In genomic region chr6:160069050-160069454, GRCh38 we compare ENCODE assay signal across 10 cellular contexts. TPM values are rescaled to one million over a fixed set of nuclear protein-coding genes. Genes with fewer than 3 reads are reported as not detected.
DNase-seq lines count a peak whose midpoint lies in the region; ATAC-seq and TF ChIP-seq lines count a peak whose summit lies in the region.
"Had no signal": no experiment of that assay in that cellular context is flagged by ENCODE, and none has a peak within 500 bp of the region (broad histone marks: within the 10 kb centered on the region; RNA-seq: fewer than 3 reads in every experiment).

No MANE protein-coding gene starts in this region.

- peak overlapping the region; percentile 48 for H3K4me2 ChIP-seq in DOHH2 (ENCODE audit: low read length)

- no peaks in the 10 kb centered on the region for H3K9me3 ChIP-seq in DOHH2 (ENCODE audit: control insufficient read depth, insufficient read depth, low read length)
- H3K9me3 ChIP-seq in ascending aorta: no peaks in the 10 kb centered on the region

- H3K36me3 ChIP-seq in DOHH2 (ENCODE audit: control insufficient read depth, low read length) (peaks cover 60% of the 10 kb centered on the region), ascending aorta (peaks cover 77 to 87% of the 10 kb centered on the region in 2 donors)

- H3F3A ChIP-seq in DOHH2 (ENCODE audit: control insufficient read depth, insufficient read depth): no peaks in the 10 kb centered on the region

- H3K4me1 ChIP-seq in DOHH2 (ENCODE audit: control insufficient read depth, low read length): peaks cover 15% of the 10 kb centered on the region
- no peaks in the 10 kb centered on the region for H3K4me1 ChIP-seq in ascending aorta

- H3K9me3 Mint-ChIP-seq in activated T-helper 17 cell treated with anti-CD3 and anti-CD28 coated beads, Interleukin-2, amount 50 U/mL, for 72 hours: no peaks in the 10 kb centered on the region
- no peaks in the 10 kb centered on the region for H3K9me3 Mint-ChIP-seq in mesothelial cell of epicardium

- intact Hi-C loops in ascending aorta (cut with DNase I): no loop called here

- H3K27ac ChIP-seq in DOHH2 (ENCODE audit: low read depth, low read length) (no peak overlapping the region), ascending aorta (no peak overlapping the region)
- H3K27ac ChIP-seq: cardiac muscle cell had no signal

- peak overlapping the region; percentile 39 for H3K4me3 Mint-ChIP-seq in activated T-helper 17 cell treated with anti-CD3 and anti-CD28 coated beads, Interleukin-2, amount 50 U/mL, for 72 hours
- H3K4me3 Mint-ChIP-seq in mesothelial cell of epicardium: no peak overlapping the region

- H3K27me3 ChIP-seq in DOHH2 (ENCODE audit: control insufficient read depth, low read length) (no peaks in the 10 kb centered on the region), ascending aorta (no peaks in the 10 kb centered on the region)
- H3K27me3 ChIP-seq: cardiac muscle cell had no signal

- no peaks in the 10 kb centered on the region for H3K9me2 ChIP-seq in DOHH2 (replicated peaks; ENCODE audit: control insufficient read depth, low read length)

- H3K27me3 Mint-ChIP-seq in activated T-helper 17 cell treated with anti-CD3 and anti-CD28 coated beads, Interleukin-2, amount 50 U/mL, for 72 hours: no peaks in the 10 kb centered on the region
- H3K27me3 Mint-ChIP-seq in mesothelial cell of epicardium (ENCODE audit: low read depth): no peaks in the 10 kb centered on the region

- ATAC-seq in GM19395 (IDR thresholded peaks at IDR 0.05; ENCODE audit: unreplicated experiment) (peak; percentile 99), HG03135 (IDR thresholded peaks at IDR 0.05; ENCODE audit: unreplicated experiment) (peak; percentile 84)
- peak; percentile 40 for ATAC-seq in activated T-helper 17 cell treated with anti-CD3 and anti-CD28 coated beads, Interleukin-2, amount 50 U/mL, for 72 hours (replicated peaks)

- DNase-seq in iPS-NIHi11 (ENCODE audit: low spot score): no peak
- no peak for DNase-seq in mesothelial cell of epicardium (ENCODE audit: low spot score in 2 of 2, unreplicated experiment in 2 of 2)
- no peak for DNase-seq in ascending aorta (ENCODE audit: low spot score in 2 of 2)
- no peak for DNase-seq in cortex of kidney (lab: John Stamatoyannopoulos, UW)
- DNase-seq: GDM1 had no signal

- no peaks in the 10 kb centered on the region for H3K79me2 ChIP-seq in DOHH2 (ENCODE audit: control insufficient read depth, low read length)

- H4K20me1 ChIP-seq in DOHH2 (ENCODE audit: control insufficient read depth, insufficient read depth, low read depth, low read length): no peaks in the 10 kb centered on the region; the same call in 1 of the 2 replicates

- H3K4me3 ChIP-seq in DOHH2 (ENCODE audit: low read length): 0 out of 2 replicates have a peak overlapping the region, but pooled peaks have one; percentile 20
- H3K4me3 ChIP-seq in ascending aorta: no peak overlapping the region
- H3K4me3 ChIP-seq: cardiac muscle cell had no signal

- peaks cover 23% of the 10 kb centered on the region for H3K4me1 Mint-ChIP-seq in activated T-helper 17 cell treated with anti-CD3 and anti-CD28 coated beads, Interleukin-2, amount 50 U/mL, for 72 hours
- H3K4me1 Mint-ChIP-seq in mesothelial cell of epicardium: no peaks in the 10 kb centered on the region

- H3K27ac Mint-ChIP-seq in activated T-helper 17 cell treated with anti-CD3 and anti-CD28 coated beads, Interleukin-2, amount 50 U/mL, for 72 hours: peak overlapping the region; percentile 64
- no peak overlapping the region for H3K27ac Mint-ChIP-seq in mesothelial cell of epicardium

- H3K36me3 Mint-ChIP-seq in activated T-helper 17 cell treated with anti-CD3 and anti-CD28 coated beads, Interleukin-2, amount 50 U/mL, for 72 hours (ENCODE audit: low read depth): peaks cover 99% of the 10 kb centered on the region
- peaks cover 59% of the 10 kb centered on the region for H3K36me3 Mint-ChIP-seq in mesothelial cell of epicardium

- TF ChIP-seq CTCF in DOHH2 (IDR thresholded peaks at IDR 0.05; ENCODE audit: low read depth, low read length, poor library complexity, severe bottlenecking) (no peak), mesothelial cell of epicardium (IDR thresholded peaks at IDR 0.05; ENCODE audit: unreplicated experiment) (no peak), ascending aorta (IDR thresholded peaks at IDR 0.05) (no peak)

RNA-seq across cellular contexts. Expression of gene SLC22A1, which starts 52.6 kb away (rescaled TPM):
- total RNA-seq in activated T-helper 17 cell treated with anti-CD3 and anti-CD28 coated beads, Interleukin-2, amount 50 U/mL, for 72 hours: 1 to 10 TPM; 3.3 to 3.7 TPM
- total RNA-seq in mesothelial cell of epicardium (1.8 to 2.4 TPM (median 2.0 TPM) in 3 replicates), ascending aorta (not detected)

Comparison
In these comparisons a context has a peak if more than half of its experiments do, and no peak if none do; other contexts are left out.
1. ATAC-seq: peak in every context shown above with its lines; median percentile 99 in GM19395; 84 in HG03135; 40 in activated T-helper 17 cell treated with anti-CD3 and anti-CD28 coated beads, Interleukin-2, amount 50 U/mL, for 72 hours.